Comparison of ENCODE assay signal across 1 cellular context in genomic region chr14:39432619-39433451, GRCh38.
TF ChIP-seq lines count a peak whose summit lies in the region.

No MANE protein-coding gene starts in this region.

TF ChIP-seq in GM12878, 131 proteins besides CTCF, POLR2A, EP300 and RAD21 (continued from another document):
- TF ChIP-seq ATF3 (IDR thresholded peaks at IDR 0.05; ENCODE audit: borderline replicate concordance, extremely low read depth, low read depth, low read length) (no peak), ZSCAN29 (IDR thresholded peaks at IDR 0.05) (no peak)
